Comparison of ENCODE assay signal across 1 cellular context in genomic region chr19:35845215-35846037, GRCh38.
A peak's percentile ranks its signal among the peaks of the same experiment; 100 is the strongest.
TF ChIP-seq lines count a peak whose summit lies in the region.

No MANE protein-coding gene starts in this region.

TF ChIP-seq in K562, 482 proteins besides CTCF, POLR2A, EP300 and RAD21 (continued from another document and continues in another):
- no peak for TF ChIP-seq BCLAF1 (IDR thresholded peaks at IDR 0.05; ENCODE audit: borderline replicate concordance in 1 of 2, control insufficient read depth in 1 of 2, low read depth in 2 of 2, low read length in 1 of 2)
- TF ChIP-seq TCF3 (CRISPR knock-in tag; IDR thresholded peaks at IDR 0.05): no peak
- no peak for TF ChIP-seq E2F1 (CRISPR knock-in tag; IDR thresholded peaks at IDR 0.05)
- TF ChIP-seq E2F8 (IDR thresholded peaks at IDR 0.05; ENCODE audit: low read depth, partially characterized antibody): peak; percentile 47
- TF ChIP-seq SAP30 (IDR thresholded peaks at IDR 0.05; ENCODE audit: borderline replicate concordance, insufficient read depth, low read depth, low read length, poor library complexity, severe bottlenecking): no peak
- no peak for TF ChIP-seq ZNF140 (CRISPR knock-in tag; IDR thresholded peaks at IDR 0.05)
- TF ChIP-seq ZNF589 (CRISPR knock-in tag; IDR thresholded peaks at IDR 0.05; ENCODE audit: low read depth): no peak
- TF ChIP-seq ZNF324 (CRISPR knock-in tag; IDR thresholded peaks at IDR 0.05): no peak
- peak in 1 of 2 experiments; percentile 64; a peak in 1 of 4 replicates for TF ChIP-seq ZNF318 (IDR thresholded peaks at IDR 0.05; ENCODE audit: borderline replicate concordance in 1 of 2, low read depth in 1 of 2)
- TF ChIP-seq NELFE (IDR thresholded peaks at IDR 0.05; ENCODE audit: insufficient read depth, insufficient read length): no peak
- TF ChIP-seq ZNF347 (CRISPR knock-in tag; IDR thresholded peaks at IDR 0.05; ENCODE audit: low read depth): no peak
- no peak for TF ChIP-seq MTF1 (CRISPR knock-in tag; IDR thresholded peaks at IDR 0.05; ENCODE audit: borderline replicate concordance)
- TF ChIP-seq KDM1A (IDR thresholded peaks at IDR 0.05): peak in 1 of 2 experiments; percentile 42; a peak in 1 of 4 replicates
- TF ChIP-seq GTF2F1 (IDR thresholded peaks at IDR 0.05; ENCODE audit: low read depth, low read length): no peak
- peak; percentile 91 for TF ChIP-seq ATF7 (IDR thresholded peaks at IDR 0.05)
- TF ChIP-seq MLX (CRISPR knock-in tag; conservative IDR thresholded peaks at IDR 0.05): no peak
- TF ChIP-seq ZNF740 (CRISPR knock-in tag; IDR thresholded peaks at IDR 0.05): 0 out of 2 replicates have a peak, but pooled peaks have one; percentile 16
- no peak for TF ChIP-seq ZNF740 (tag; IDR thresholded peaks at IDR 0.05)
- no peak for TF ChIP-seq IFI16 (CRISPR knock-in tag; IDR thresholded peaks at IDR 0.05)
- TF ChIP-seq RHOXF2B (CRISPR knock-in tag; conservative IDR thresholded peaks at IDR 0.05): no peak
- TF ChIP-seq CUX1 (CRISPR knock-in tag; IDR thresholded peaks at IDR 0.05): no peak
- TF ChIP-seq ZNF584 (CRISPR knock-in tag; IDR thresholded peaks at IDR 0.05; ENCODE audit: low read depth): no peak
- TF ChIP-seq HMG20A (CRISPR knock-in tag; conservative IDR thresholded peaks at IDR 0.05): no peak
- TF ChIP-seq ILF3 (IDR thresholded peaks at IDR 0.05; ENCODE audit: borderline replicate concordance): no peak
- TF ChIP-seq RBM15 (IDR thresholded peaks at IDR 0.05; ENCODE audit: insufficient read depth, low read length): no peak
- no peak for TF ChIP-seq GATAD2A (IDR thresholded peaks at IDR 0.05)
- TF ChIP-seq ZNF41 (CRISPR knock-in tag; conservative IDR thresholded peaks at IDR 0.05): no peak
- TF ChIP-seq TCF15 (CRISPR knock-in tag; IDR thresholded peaks at IDR 0.05): no peak
- TF ChIP-seq SMARCC2 (IDR thresholded peaks at IDR 0.05; ENCODE audit: low read depth): no peak
- TF ChIP-seq ZNF24 (IDR thresholded peaks at IDR 0.05): no peak
- TF ChIP-seq CCNT2 (IDR thresholded peaks at IDR 0.05; ENCODE audit: borderline replicate concordance, extremely low read depth, insufficient read length, low read depth, low read length): peak; percentile 50
- peak; percentile 98 for TF ChIP-seq ATF3 (IDR thresholded peaks at IDR 0.05)
- TF ChIP-seq ATF3 (CRISPR knock-in tag; conservative IDR thresholded peaks at IDR 0.05): peak; percentile 65; the same call in 1 of the 2 replicates
- TF ChIP-seq TAL1 (IDR thresholded peaks at IDR 0.05): no peak
